8 cellular contexts compared by ENCODE assay signal in the genomic region with DNA sequence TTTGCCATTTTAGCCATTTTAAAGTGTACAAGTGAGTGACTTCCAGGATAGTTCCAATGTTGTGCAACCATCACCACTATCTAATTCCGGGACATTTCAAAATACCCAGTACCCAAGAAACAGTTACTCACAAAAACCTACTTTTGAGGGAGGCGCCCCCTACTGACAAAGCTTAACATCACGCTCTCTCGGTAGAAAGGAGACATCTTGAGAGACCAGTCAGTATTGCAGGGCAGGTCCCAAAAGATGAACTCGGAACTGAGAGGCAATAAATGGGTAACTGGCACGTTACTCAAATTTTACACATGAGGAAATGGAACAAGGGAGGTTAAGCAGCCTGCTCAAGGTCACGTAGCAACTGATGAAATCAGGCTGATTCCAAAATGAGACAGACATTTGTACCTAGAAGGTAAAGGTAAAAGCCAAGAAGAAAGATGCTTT. TPM values are rescaled to one million over a fixed set of nuclear protein-coding genes. Genes with fewer than 3 reads are reported as not detected.
A peak's percentile ranks its signal among the peaks of the same experiment; 100 is the strongest.
DNase-seq lines count a peak whose midpoint lies in the region; ATAC-seq, FAIRE-seq and TF ChIP-seq lines count a peak whose summit lies in the region.

No MANE protein-coding gene starts in this region.

- no peak overlapping the region for H3K27ac ChIP-seq in astrocyte (ENCODE audit: low read depth, low read length)

- peak; percentile 81 for ATAC-seq in GM18909 (IDR thresholded peaks at IDR 0.05; ENCODE audit: poor library complexity, unreplicated experiment)
- ATAC-seq in HG03521 (IDR thresholded peaks at IDR 0.05; ENCODE audit: unreplicated experiment), result peak; percentile 82
- ATAC-seq in SK-N-SH treated with all-trans-retinoic acid at 6 μM for 48 hours, result peak; percentile 77

- H2AFZ ChIP-seq in astrocyte (ENCODE audit: low read depth, low read length), result no peak overlapping the region

- H3K4me1 Mint-ChIP-seq in CD14-positive monocyte, result peaks cover 3% of the 10 kb centered on the region
- H3K4me1 Mint-ChIP-seq in astrocyte (ENCODE audit: low read depth, unreplicated experiment), result no peaks in the 10 kb centered on the region

- H3K9me3 Mint-ChIP-seq in CD14-positive monocyte (peaks cover 0 to 2% (median 0%) of the 10 kb centered on the region in 7 donors), astrocyte (ENCODE audit: unreplicated experiment) (peaks cover 5% of the 10 kb centered on the region)

- H3K36me3 ChIP-seq in astrocyte (ENCODE audit: insufficient read depth, low read length) (no peaks in the 10 kb centered on the region), kidney epithelial cell (ENCODE audit: control insufficient read depth, insufficient read depth, low read length) (no peaks in the 10 kb centered on the region)

- H3K4me3 Mint-ChIP-seq in CD14-positive monocyte (no peak overlapping the region), astrocyte (ENCODE audit: unreplicated experiment) (no peak overlapping the region)

- DNase-seq in CD14-positive monocyte (ENCODE audit: low spot score) (no peak), astrocyte (ENCODE audit: low read depth) (no peak), kidney epithelial cell (ENCODE audit: low read depth) (no peak), ecto neural progenitor cell (ENCODE audit: low spot score) (no peak)
- DNase-seq in stimulated activated CD8-positive, alpha-beta memory T cell treated with anti-CD3 and anti-CD28 coated beads, Interleukin-15, amount 100 ng/mL, for 48 hours (ENCODE audit: low read depth in 2 of 2), result peak; percentile 37 to 38

- H3K36me3 Mint-ChIP-seq in CD14-positive monocyte (no peaks in the 10 kb centered on the region), astrocyte (ENCODE audit: low read depth, unreplicated experiment) (no peaks in the 10 kb centered on the region)

- peaks cover 0 to 1% (median 0%) of the 10 kb centered on the region in 3 donors for H3K27me3 Mint-ChIP-seq in CD14-positive monocyte (ENCODE audit: low read depth in 3 of 3)
- peaks cover 7% of the 10 kb centered on the region for H3K27me3 Mint-ChIP-seq in astrocyte (ENCODE audit: low read depth, unreplicated experiment)

- no peaks in the 10 kb centered on the region for H3K79me2 ChIP-seq in astrocyte (ENCODE audit: insufficient read depth, low read length)

- no peak overlapping the region for H3K4me2 ChIP-seq in astrocyte (ENCODE audit: low read length)

- no peaks in the 10 kb centered on the region for H3K4me1 ChIP-seq in astrocyte (ENCODE audit: insufficient read depth, low read length)

- peak; percentile 56 for FAIRE-seq in astrocyte (lab: Jason Lieb, UNC)

- TF ChIP-seq CTCF in CD14-positive monocyte (IDR thresholded peaks at IDR 0.05) (peak; percentile 54), astrocyte (IDR thresholded peaks at IDR 0.05; ENCODE audit: insufficient read depth, low read depth, low read length) (peak; percentile 56), kidney epithelial cell (IDR thresholded peaks at IDR 0.05; ENCODE audit: insufficient read depth, low read length, poor library complexity, severe bottlenecking) (peak; percentile 70)

- no peaks in the 10 kb centered on the region for H4K20me1 ChIP-seq in astrocyte (ENCODE audit: insufficient read depth, low read length)

- H3K9ac ChIP-seq in astrocyte (ENCODE audit: low read length), result no peak overlapping the region

- peaks cover 4% of the 10 kb centered on the region for H3K27me3 ChIP-seq in astrocyte (ENCODE audit: insufficient read depth, low read length)
- H3K27me3 ChIP-seq in kidney epithelial cell (ENCODE audit: control insufficient read depth, insufficient read depth, low read length), result no peaks in the 10 kb centered on the region

- H3K4me3 ChIP-seq in astrocyte (ENCODE audit: insufficient read depth, low read depth, low read length), result no peak overlapping the region
- H3K4me3 ChIP-seq in kidney epithelial cell (ENCODE audit: low read depth, low read length), result no peak overlapping the region

- no peak overlapping the region for H3K27ac Mint-ChIP-seq in CD14-positive monocyte
- no peak overlapping the region for H3K27ac Mint-ChIP-seq in astrocyte (ENCODE audit: unreplicated experiment)

- H3K9me3 ChIP-seq in astrocyte (ENCODE audit: insufficient read depth, low read depth, low read length), result no peaks in the 10 kb centered on the region

- intact Hi-C loops in CD14-positive monocyte (cut with micrococcal nuclease), result no loop called here

TF ChIP-seq in SK-N-SH treated with all-trans-retinoic acid at 6 μM for 48 hours, 23 proteins besides CTCF, POLR2A, EP300 and RAD21:
- TF ChIP-seq, protein P1, sequence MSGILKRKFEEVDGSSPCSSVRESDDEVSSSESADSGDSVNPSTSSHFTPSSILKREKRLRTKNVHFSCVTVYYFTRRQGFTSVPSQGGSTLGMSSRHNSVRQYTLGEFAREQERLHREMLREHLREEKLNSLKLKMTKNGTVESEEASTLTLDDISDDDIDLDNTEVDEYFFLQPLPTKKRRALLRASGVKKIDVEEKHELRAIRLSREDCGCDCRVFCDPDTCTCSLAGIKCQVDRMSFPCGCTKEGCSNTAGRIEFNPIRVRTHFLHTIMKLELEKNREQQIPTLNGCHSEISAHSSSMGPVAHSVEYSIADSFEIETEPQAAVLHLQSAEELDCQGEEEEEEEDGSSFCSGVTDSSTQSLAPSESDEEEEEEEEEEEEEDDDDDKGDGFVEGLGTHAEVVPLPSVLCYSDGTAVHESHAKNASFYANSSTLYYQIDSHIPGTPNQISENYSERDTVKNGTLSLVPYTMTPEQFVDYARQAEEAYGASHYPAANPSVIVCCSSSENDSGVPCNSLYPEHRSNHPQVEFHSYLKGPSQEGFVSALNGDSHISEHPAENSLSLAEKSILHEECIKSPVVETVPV (CRISPR knock-in tag; IDR thresholded peaks at IDR 0.05), result no peak
- TF ChIP-seq, protein P2, sequence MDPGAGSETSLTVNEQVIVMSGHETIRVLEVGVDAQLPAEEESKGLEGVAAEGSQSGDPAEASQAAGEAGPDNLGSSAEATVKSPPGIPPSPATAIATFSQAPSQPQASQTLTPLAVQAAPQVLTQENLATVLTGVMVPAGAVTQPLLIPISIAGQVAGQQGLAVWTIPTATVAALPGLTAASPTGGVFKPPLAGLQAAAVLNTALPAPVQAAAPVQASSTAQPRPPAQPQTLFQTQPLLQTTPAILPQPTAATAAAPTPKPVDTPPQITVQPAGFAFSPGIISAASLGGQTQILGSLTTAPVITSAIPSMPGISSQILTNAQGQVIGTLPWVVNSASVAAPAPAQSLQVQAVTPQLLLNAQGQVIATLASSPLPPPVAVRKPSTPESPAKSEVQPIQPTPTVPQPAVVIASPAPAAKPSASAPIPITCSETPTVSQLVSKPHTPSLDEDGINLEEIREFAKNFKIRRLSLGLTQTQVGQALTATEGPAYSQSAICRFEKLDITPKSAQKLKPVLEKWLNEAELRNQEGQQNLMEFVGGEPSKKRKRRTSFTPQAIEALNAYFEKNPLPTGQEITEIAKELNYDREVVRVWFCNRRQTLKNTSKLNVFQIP (CRISPR knock-in tag; IDR thresholded peaks at IDR 0.05; ENCODE audit: borderline replicate concordance, low read depth), result no peak
- TF ChIP-seq BACH2 (CRISPR knock-in tag; IDR thresholded peaks at IDR 0.05; ENCODE audit: borderline replicate concordance), result no peak
- TF ChIP-seq PPARA (CRISPR knock-in tag; IDR thresholded peaks at IDR 0.05; ENCODE audit: borderline replicate concordance), result no peak
- no peak for TF ChIP-seq SNAI2 (CRISPR knock-in tag; IDR thresholded peaks at IDR 0.05)
- no peak for TF ChIP-seq ESRRG (CRISPR knock-in tag; IDR thresholded peaks at IDR 0.05)
- no peak for TF ChIP-seq ZNF70 (CRISPR knock-in tag; IDR thresholded peaks at IDR 0.05)
- TF ChIP-seq TOX (CRISPR knock-in tag; IDR thresholded peaks at IDR 0.05; ENCODE audit: borderline replicate concordance), result no peak
- no peak for TF ChIP-seq ZFP30 (CRISPR knock-in tag; IDR thresholded peaks at IDR 0.05)
- no peak for TF ChIP-seq ISL1 (CRISPR knock-in tag; IDR thresholded peaks at IDR 0.05)
- no peak for TF ChIP-seq GLIS3 (CRISPR knock-in tag; IDR thresholded peaks at IDR 0.05)
TF ChIP-seq in SK-N-SH treated with all-trans-retinoic acid at 6 μM for 48 hours: peak in this region for 0.

RNA-seq across cellular contexts. Expression of a gene that starts 50.0 kb away (rescaled TPM):
- under 1 TPM; 0.07 to 0.12 TPM for polyA plus RNA-seq in CD14-positive monocyte
- total RNA-seq in astrocyte (not detected in 2 replicates), kidney epithelial cell (not detected in 2 replicates)

Comparison
In these comparisons a context has a peak if more than half of its experiments do, and no peak if none do; other contexts are left out.
1. DNase-seq: peak in stimulated activated CD8-positive, alpha-beta memory T cell treated with anti-CD3 and anti-CD28 coated beads, Interleukin-15, amount 100 ng/mL, for 48 hours (2 of 2); none in CD14-positive monocyte (single experiment), astrocyte (single experiment), kidney epithelial cell (single experiment) and ecto neural progenitor cell (single experiment).
2. Peak in every context shown above with its lines, with median percentiles within 50 percentile points of each other: CTCF ChIP-seq and ATAC-seq.